ENCODE assay signal across 24 cellular contexts in genomic region chr2:11573418-11574175, GRCh38. TPM values are rescaled to one million over a fixed set of nuclear protein-coding genes. Genes with fewer than 3 reads are reported as not detected.
DNase-seq lines count a peak whose midpoint lies in the region; ATAC-seq, FAIRE-seq and TF ChIP-seq lines count a peak whose summit lies in the region.
"Had no signal": no experiment of that assay in that cellular context is flagged by ENCODE, and none has a peak within 500 bp of the region (broad histone marks: within the 10 kb centered on the region; RNA-seq: fewer than 3 reads in every experiment).

No MANE protein-coding gene starts in this region.

- no peaks in the 10 kb centered on the region for H3K27me3 ChIP-seq in H1 (replicated peaks in 1 of 4; ENCODE audit: control insufficient read depth in 3 of 4, extremely low read depth in 1 of 4, insufficient read depth in 3 of 4, low read length in 3 of 4)
- H3K27me3 ChIP-seq in neuronal stem cell (ENCODE audit: control insufficient read depth in 3 of 3, insufficient read depth in 3 of 3, low read depth in 1 of 3, low read length in 3 of 3): no peaks in the 10 kb centered on the region
- H3K27me3 ChIP-seq: heart left ventricle, vagina had no signal

- H4K91ac ChIP-seq in H1 (replicated peaks; ENCODE audit: insufficient read length, low read length) (no peak overlapping the region), neuronal stem cell (ENCODE audit: low read depth, low read length, poor library complexity) (no peak overlapping the region)

- H3K79me2 ChIP-seq in H1 (ENCODE audit: control insufficient read depth in 1 of 2, insufficient read depth in 2 of 2, low read length in 2 of 2): no peaks in the 10 kb centered on the region

- 0 out of 2 replicates have a peak overlapping the region, but pooled peaks have one; percentile 0 for H2BK5ac ChIP-seq in H1 (ENCODE audit: low read depth, low read length)
- no peak overlapping the region for H2BK5ac ChIP-seq in neuronal stem cell (ENCODE audit: low read length)

- no peak overlapping the region for H2AK5ac ChIP-seq in H1 (ENCODE audit: low read depth, low read length)
- no peak overlapping the region for H2AK5ac ChIP-seq in neuronal stem cell (ENCODE audit: low read depth, low read length)

- TF ChIP-seq CTCF in AG10803 (conservative IDR thresholded peaks at IDR 0.05; ENCODE audit: low read length): no peak
- no peak for TF ChIP-seq CTCF in H1 (IDR thresholded peaks at IDR 0.05; ENCODE audit: control extremely low read depth in 1 of 3, insufficient read depth in 1 of 3, low read depth in 1 of 3, low read length in 3 of 3)

- H2BK15ac ChIP-seq in H1 (ENCODE audit: low read length): no peak overlapping the region
- no peak overlapping the region for H2BK15ac ChIP-seq in neuronal stem cell (ENCODE audit: low read length)

- H2AFZ ChIP-seq in H1 (ENCODE audit: low read length) (no peak overlapping the region), neuronal stem cell (ENCODE audit: low read length) (no peak overlapping the region)

- no peak overlapping the region for H4K8ac ChIP-seq in H1 (ENCODE audit: extremely low read depth, insufficient read depth, low read length)
- peak overlapping the region; percentile 20 for H4K8ac ChIP-seq in neuronal stem cell (ENCODE audit: low read depth, low read length)

- POLR2A ChIA-PET in H1 (lab: Charles Lee; ENCODE audit: partially characterized antibody): interaction anchor here (0.5 to 0.9 kb wide), 2 partner anchors 24 to 175 kb away, joined by 3 read pairs; no protein-coding TSS in a partner anchor

- no peak overlapping the region for H3K9ac ChIP-seq in H1 (replicated peaks in 1 of 4; ENCODE audit: extremely low read depth in 1 of 4, low read depth in 3 of 4, low read length in 3 of 4)
- no peak overlapping the region for H3K9ac ChIP-seq in neuronal stem cell (ENCODE audit: low read depth, low read length, poor library complexity)
- H3K9ac ChIP-seq: SK-N-SH had no signal

- H3K23me2 ChIP-seq in H1 (ENCODE audit: low read depth, low read length): no peaks in the 10 kb centered on the region

- TF ChIP-seq POLR2A in H1 (IDR thresholded peaks at IDR 0.05; ENCODE audit: control extremely low read depth in 1 of 2, low read depth in 2 of 2, low read length in 2 of 2): no peak

- peaks cover 0 to 4% of the 10 kb centered on the region in 2 experiments for H4K20me1 ChIP-seq in H1 (replicated peaks in 1 of 2; ENCODE audit: control insufficient read depth in 1 of 2, insufficient read depth in 2 of 2, low read length in 2 of 2)

- CTCF ChIA-PET in H1 (lab: Charles Lee; ENCODE audit: partially characterized antibody): interaction anchor here (0.9 to 21.3 kb wide), 11 partner anchors 8 to 87 kb away, joined by 3 to 558 read pairs (median 4); partner anchors contain the start of gene GREB1

- no peak for TF ChIP-seq EP300 in H1 (IDR thresholded peaks at IDR 0.05; ENCODE audit: borderline replicate concordance in 1 of 2, low read depth in 2 of 2, low read length in 2 of 2)

- H3K79me1 ChIP-seq in H1 (ENCODE audit: low read depth, low read length) (no peaks in the 10 kb centered on the region), neuronal stem cell (ENCODE audit: low read depth, low read length) (peaks cover 2% of the 10 kb centered on the region)

- no peak overlapping the region for H2BK12ac ChIP-seq in H1 (ENCODE audit: low read depth, low read length)
- no peak overlapping the region for H2BK12ac ChIP-seq in neuronal stem cell (ENCODE audit: low read length)

- H3K23ac ChIP-seq in H1 (ENCODE audit: insufficient read length): no peak overlapping the region
- H3K23ac ChIP-seq in neuronal stem cell (ENCODE audit: low read depth, low read length, poor library complexity): no peak overlapping the region

- ATAC-seq in GM19463 (IDR thresholded peaks at IDR 0.05; ENCODE audit: unreplicated experiment): no peak
- ATAC-seq in stimulated activated naive CD8-positive, alpha-beta T cell treated with anti-CD3 and anti-CD28 coated beads, Interleukin-15, Interleukin-2, amounts not matched to agents 100 U/mL and 50 U/mL, for 24 hours: no peak
- ATAC-seq: heart left ventricle had no signal

- H3K4ac ChIP-seq in H1 (replicated peaks; ENCODE audit: insufficient read length, low read depth, low read length) (no peak overlapping the region), neuronal stem cell (ENCODE audit: low read length) (no peak overlapping the region)

- H3K4me1 ChIP-seq in H1 (replicated peaks in 1 of 4; ENCODE audit: control insufficient read depth in 3 of 4, insufficient read depth in 4 of 4, low read length in 3 of 4) (peaks cover 3 to 13% (median 11%) of the 10 kb centered on the region in 4 experiments), neuronal stem cell (ENCODE audit: control insufficient read depth in 2 of 2, insufficient read depth in 1 of 2, low read depth in 1 of 2, low read length in 2 of 2) (peaks cover 0 to 3% of the 10 kb centered on the region in 2 donors)
- H3K4me1 ChIP-seq: heart left ventricle had no signal

- H3K14ac ChIP-seq in H1 (ENCODE audit: insufficient read length) (no peak overlapping the region), neuronal stem cell (ENCODE audit: low read length) (no peak overlapping the region)

- no peak overlapping the region for H4K5ac ChIP-seq in H1 (ENCODE audit: insufficient read length, low read depth, low read length)

- no peak for FAIRE-seq in H1 (lab: Jason Lieb, UNC)
- FAIRE-seq: GM12892, GM19239 had no signal

- H3K56ac ChIP-seq in H1 (replicated peaks; ENCODE audit: insufficient read length, low read depth, low read length): no peak overlapping the region

- no peak overlapping the region for H3K27ac ChIP-seq in H1 (ENCODE audit: low read depth, low read length)
- H3K27ac ChIP-seq in neuronal stem cell (replicated peaks; ENCODE audit: low read length): no peak overlapping the region
- H3K27ac ChIP-seq: heart left ventricle, vagina had no signal

- H3K4me2 ChIP-seq in H1 (ENCODE audit: insufficient read depth in 1 of 2, low read depth in 2 of 2, low read length in 2 of 2): no peak overlapping the region
- no peak overlapping the region for H3K4me2 ChIP-seq in neuronal stem cell (ENCODE audit: insufficient read depth, low read length, poor library complexity, severe bottlenecking)
- H3K4me2 ChIP-seq: SK-N-SH had no signal

- no peak for TF ChIP-seq RAD21 in H1 (IDR thresholded peaks at IDR 0.05 in 1 of 2, conservative IDR thresholded peaks at IDR 0.05 in 1 of 2; ENCODE audit: low read depth in 2 of 2, low read length in 2 of 2)

- H3K36me3 ChIP-seq in H1 (ENCODE audit: control insufficient read depth in 2 of 4, insufficient read depth in 4 of 4, low read length in 3 of 4) (peaks cover 0 to under 1% (median 0%) of the 10 kb centered on the region in 4 experiments; a peak in 1 of 8 replicates), neuronal stem cell (replicated peaks in 1 of 2; ENCODE audit: control insufficient read depth in 2 of 2, insufficient read depth in 2 of 2, low read length in 2 of 2) (peaks cover 7 to 98% of the 10 kb centered on the region in 2 donors)

- DNase-seq in AG10803 (ENCODE audit: low read depth): peak; percentile 54
- peak; percentile 72 for DNase-seq in LHCN-M2 (ENCODE audit: low read depth)
- no peak for DNase-seq in H1 (ENCODE audit: low read depth in 1 of 2, low spot score in 2 of 2)
- no peak for DNase-seq in neuronal stem cell (ENCODE audit: low spot score)
- no peak for DNase-seq in NCI-H748 treated with DMSO at 0.1 percent for 48 hours (lab: John Stamatoyannopoulos, UW)
- DNase-seq in stimulated activated naive CD8-positive, alpha-beta T cell treated with anti-CD3 and anti-CD28 coated beads, Interleukin-15, Interleukin-2, amounts not matched to agents 100 U/mL and 50 U/mL, for 24 hours: no peak
- DNase-seq in stimulated activated CD4-positive, alpha-beta T cell treated with anti-CD3 and anti-CD28 coated beads, Interleukin-2, amount 100 ng/mL, for 24 hours: no peak
- DNase-seq: activated B cell treated with CpG ODN at 0.5 μM for 24 hours; activated T-cell treated with anti-CD3 and anti-CD28 coated beads, Interleukin-2, amount 50 U/mL, for 1 hour; amygdala; DMS53; effector CD8-positive, alpha-beta T cell; NCI-H1694 treated with DMSO at 0.1 percent for 48 hours; NCI-H774; occipital lobe; SK-N-SH; stimulated activated CD4-positive, alpha-beta T cell treated with anti-CD3 and anti-CD28 coated beads, Interleukin-15, amount 100 ng/mL, for 24 hours had no signal

- no peak overlapping the region for H3K18ac ChIP-seq in H1 (ENCODE audit: extremely low read depth, low read length)
- H3K18ac ChIP-seq in neuronal stem cell (ENCODE audit: low read length): no peak overlapping the region

- H3K4me3 ChIP-seq in AG10803 (ENCODE audit: low read length) (no peak overlapping the region), H1 (ENCODE audit: extremely low read depth in 1 of 4, insufficient read depth in 2 of 4, low read depth in 3 of 4, low read length in 4 of 4) (no peak overlapping the region), neuronal stem cell (ENCODE audit: low read length in 2 of 2) (no peak overlapping the region)
- H3K4me3 ChIP-seq: heart left ventricle, lung, vagina had no signal

- H3K9me3 ChIP-seq in H1 (ENCODE audit: insufficient read depth in 2 of 2, low read depth in 1 of 2, low read length in 1 of 2): no peaks in the 10 kb centered on the region
- H3K9me3 ChIP-seq in neuronal stem cell (replicated peaks in 1 of 2; ENCODE audit: control insufficient read depth in 2 of 2, insufficient read depth in 1 of 2, low read depth in 1 of 2, low read length in 2 of 2): no peaks in the 10 kb centered on the region
- H3K9me3 ChIP-seq: heart left ventricle, SK-N-SH, vagina had no signal

- no peak overlapping the region for H2BK120ac ChIP-seq in H1 (replicated peaks; ENCODE audit: low read depth, low read length)
- H2BK120ac ChIP-seq in neuronal stem cell (ENCODE audit: low read depth, low read length): no peak overlapping the region

- no peak overlapping the region for H2BK20ac ChIP-seq in H1 (ENCODE audit: low read length)

- 61% methylated on average over 10 of the region's 10 CpGs; no CpG with 5 or more reads in 1 of the 2 experiments for WGBS in H1 (ENCODE audit: extremely low coverage in 1 of 2, insufficient coverage in 1 of 2, insufficient read length in 1 of 2, insufficient replicate concordance in 2 of 2, low coverage in 1 of 2, low lambda C conversion rate in 2 of 2, missing lambda C conversion rate in 1 of 2), 2 experiments
- WGBS in neuronal stem cell (ENCODE audit: extremely low coverage in 2 of 2, insufficient read length in 2 of 2, insufficient replicate concordance in 1 of 2), 2 donors: no CpG with 5 or more reads among the region's 10 CpGs

RNA-seq across cellular contexts. Expression of gene GREB1, which starts 39.8 kb away (rescaled TPM):
- total RNA-seq in LHCN-M2 (2014; rRNA removed): 0.38 and 0.57 TPM in 2 replicates
- polyA plus RNA-seq in LHCN-M2 (2012): 0.29 TPM
- total RNA-seq in H1 (2021; fragmentation: NEBNext Ultra II Directional; extraction: Animal tissue kit (Norgen Biotek cat#: 25700)): 41.7 and 43.4 TPM in 2 replicates
- polyA plus RNA-seq in H1 (2011; rRNA removed): 7.9 and 13.8 TPM in 2 replicates
- 9.9 TPM for polyA plus RNA-seq in H1 (2011; cell fraction: cytosol; rRNA removed)
- 22.7 TPM for polyA plus RNA-seq in H1 (2011; cell fraction: nucleus; rRNA removed)
- 14.3 to 18.0 TPM (median 16.3 TPM) in 4 replicates for polyA plus RNA-seq in H1 (2012, experiment 1 of 2)
- 8.5 TPM for polyA plus RNA-seq in H1 (2012, experiment 2 of 2)
- 16.9 TPM for polyA plus RNA-seq in H1 (2013, experiment 1 of 2)
- 15.7 TPM for polyA plus RNA-seq in H1 (2013, experiment 2 of 2)
- 23.1 and 26.4 TPM in 2 replicates for polyA minus RNA-seq in H1 (2011; rRNA and poly(A)+ RNA removed)
- 13.1 TPM for polyA minus RNA-seq in H1 (2011; cell fraction: cytosol; rRNA and poly(A)+ RNA removed)
- 21.8 TPM for polyA minus RNA-seq in H1 (2011; cell fraction: nucleus; rRNA and poly(A)+ RNA removed)
- polyA plus RNA-seq in neuronal stem cell (2013, experiment 1 of 2): 16.7 TPM
- 16.9 TPM for polyA plus RNA-seq in neuronal stem cell (2013, experiment 2 of 2)
- polyA plus RNA-seq: IgD-negative memory B cell had no signal

Comparison
In these comparisons a context has a peak if more than half of its experiments do, and no peak if none do; other contexts are left out.
1. DNase-seq: peak in AG10803 (single experiment) and LHCN-M2 (single experiment); none in H1 (0 of 2), neuronal stem cell (single experiment), NCI-H748 treated with DMSO at 0.1 percent for 48 hours (single experiment), stimulated activated naive CD8-positive, alpha-beta T cell treated with anti-CD3 and anti-CD28 coated beads, Interleukin-15, Interleukin-2, amounts not matched to agents 100 U/mL and 50 U/mL, for 24 hours (single experiment) and stimulated activated CD4-positive, alpha-beta T cell treated with anti-CD3 and anti-CD28 coated beads, Interleukin-2, amount 100 ng/mL, for 24 hours (0 of 2).
2. RNA of gene GREB1, which starts 39.8 kb away (total RNA-seq): 41.7 to 43.4 TPM in H1; 0.38 to 0.57 TPM in LHCN-M2; every median in the first group is over 10 times any median in the second.